Comparison of ENCODE assay signal across 8 cellular contexts in genomic region chrX:19682712-19683331, GRCh38.
A peak's percentile ranks its signal among the peaks of the same experiment; 100 is the strongest.
DNase-seq lines count a peak whose midpoint lies in the region; ATAC-seq lines count a peak whose summit lies in the region.

No MANE protein-coding gene starts in this region.

- CTCF ChIA-PET in CD4-positive, alpha-beta memory T cell (lab: Charles Lee; ENCODE audit: partially characterized antibody) = no interaction called here
- CTCF ChIA-PET in activated CD4-positive, alpha-beta memory T cell treated with anti-CD3 and anti-CD28 coated beads for 36 hours (lab: Charles Lee) = interaction anchor here (1.6 kb wide), 1 partner anchor 89 kb away, joined by 4 read pairs; no protein-coding TSS in a partner anchor

- ATAC-seq in GM21529 (IDR thresholded peaks at IDR 0.05; ENCODE audit: unreplicated experiment) = peak; percentile 77

- peak overlapping the region; percentile 95 to 100 (median 98) for H3K27ac Mint-ChIP-seq in CD4-positive, alpha-beta memory T cell
- H3K27ac Mint-ChIP-seq in activated CD4-positive, alpha-beta memory T cell treated with anti-CD3 and anti-CD28 coated beads for 36 hours = peak overlapping the region; percentile 91

- H3K36me3 Mint-ChIP-seq in CD4-positive, alpha-beta memory T cell = peaks cover 12 to 67% of the 10 kb centered on the region in 2 donors
- H3K36me3 Mint-ChIP-seq in activated CD4-positive, alpha-beta memory T cell treated with anti-CD3 and anti-CD28 coated beads for 36 hours = peaks cover 30% of the 10 kb centered on the region

- peaks cover 55 to 84% (median 72%) of the 10 kb centered on the region in 4 donors for H3K4me1 Mint-ChIP-seq in CD4-positive, alpha-beta memory T cell
- peaks cover 86% of the 10 kb centered on the region for H3K4me1 Mint-ChIP-seq in activated CD4-positive, alpha-beta memory T cell treated with anti-CD3 and anti-CD28 coated beads for 36 hours (ENCODE audit: low read depth)

- no peaks in the 10 kb centered on the region for H3K27me3 Mint-ChIP-seq in CD4-positive, alpha-beta memory T cell
- no peaks in the 10 kb centered on the region for H3K27me3 Mint-ChIP-seq in activated CD4-positive, alpha-beta memory T cell treated with anti-CD3 and anti-CD28 coated beads for 36 hours

- H3K9me3 ChIP-seq in CD4-positive, alpha-beta memory T cell (ENCODE audit: control insufficient read depth in 1 of 2, low read length in 2 of 2) = no peaks in the 10 kb centered on the region
- H3K9me3 ChIP-seq in MG63 (no peaks in the 10 kb centered on the region), duodenal mucosa (ENCODE audit: control insufficient read depth in 1 of 2, low read length in 2 of 2) (no peaks in the 10 kb centered on the region)

- H3K4me3 Mint-ChIP-seq in CD4-positive, alpha-beta memory T cell = peak overlapping the region; percentile 12 to 75 (median 59)
- H3K4me3 Mint-ChIP-seq in activated CD4-positive, alpha-beta memory T cell treated with anti-CD3 and anti-CD28 coated beads for 36 hours = peak overlapping the region; percentile 67

- H3K27me3 ChIP-seq in CD4-positive, alpha-beta memory T cell (ENCODE audit: insufficient read depth, low read length) = no peaks in the 10 kb centered on the region
- H3K27me3 ChIP-seq in MG63 (no peaks in the 10 kb centered on the region), duodenal mucosa (ENCODE audit: control insufficient read depth in 1 of 2, insufficient read depth in 2 of 2, low read length in 2 of 2) (no peaks in the 10 kb centered on the region)

- peaks cover 89% of the 10 kb centered on the region for H3K4me1 ChIP-seq in CD4-positive, alpha-beta memory T cell (ENCODE audit: insufficient read depth, low read length)
- peaks cover 0 to 21% of the 10 kb centered on the region in 2 donors for H3K4me1 ChIP-seq in duodenal mucosa (ENCODE audit: control insufficient read depth in 1 of 2, insufficient read depth in 2 of 2, low read length in 2 of 2)

- H3K9me3 Mint-ChIP-seq in CD4-positive, alpha-beta memory T cell = no peaks in the 10 kb centered on the region
- no peaks in the 10 kb centered on the region for H3K9me3 Mint-ChIP-seq in activated CD4-positive, alpha-beta memory T cell treated with anti-CD3 and anti-CD28 coated beads for 36 hours

- intact Hi-C loops in CD4-positive, alpha-beta memory T cell (cut with micrococcal nuclease) = loop anchor here (2.0 to 5.0 kb wide), 5 partner anchors 36 to 206 kb away; no protein-coding TSS in a partner anchor
- intact Hi-C loops in activated CD4-positive, alpha-beta memory T cell treated with anti-CD3 and anti-CD28 coated beads for 36 hours (cut with micrococcal nuclease) = loop anchor here (1.0 to 10.0 kb wide), 7 partner anchors 39 to 1008 kb away; partner anchors contain the start of genes RS1 and SH3KBP1

- H3K4me3 ChIP-seq in CD4-positive, alpha-beta memory T cell (ENCODE audit: low read length in 2 of 2) = no peak overlapping the region
- H3K4me3 ChIP-seq in MG63 = no peak overlapping the region
- H3K4me3 ChIP-seq in duodenal mucosa (ENCODE audit: low read depth in 1 of 2, low read length in 2 of 2) = no peak overlapping the region

- H3K27ac ChIP-seq in CD4-positive, alpha-beta memory T cell (ENCODE audit: low read depth, low read length) = peak overlapping the region; percentile 92
- H3K27ac ChIP-seq in duodenal mucosa (ENCODE audit: low read depth, low read length) = peak overlapping the region; percentile 14

- POLR2A ChIA-PET in CD4-positive, alpha-beta memory T cell (lab: Charles Lee; ENCODE audit: partially characterized antibody) = interaction anchor here (0.6 to 1.6 kb wide), 9 partner anchors 14 to 158 kb away, joined by 3 to 7 read pairs (median 3); no protein-coding TSS in a partner anchor
- POLR2A ChIA-PET in activated CD4-positive, alpha-beta memory T cell treated with anti-CD3 and anti-CD28 coated beads for 36 hours (lab: Charles Lee) = interaction anchor here (1.0 kb wide), 1 partner anchor 56 kb away, joined by 5 read pairs; no protein-coding TSS in a partner anchor

- peak; percentile 83 to 92 (median 85) for DNase-seq in CD4-positive, alpha-beta memory T cell
- DNase-seq in MG63 (peak; percentile 45), mucosa of gallbladder (ENCODE audit: low spot score) (peak; percentile 72), globus pallidus (ENCODE audit: low spot score) (no peak)
- peak; percentile 87 for DNase-seq in activated CD4-positive, alpha-beta memory T cell treated with anti-CD3 and anti-CD28 coated beads for 36 hours
- peak; percentile 78 for DNase-seq in stimulated activated CD8-positive, alpha-beta memory T cell treated with anti-CD3 and anti-CD28 coated beads, Interleukin-4, amount 100 ng/mL, for 48 hours

- H3K36me3 ChIP-seq in CD4-positive, alpha-beta memory T cell (ENCODE audit: insufficient read depth, low read length) = peaks cover 8% of the 10 kb centered on the region
- H3K36me3 ChIP-seq in MG63 (no peaks in the 10 kb centered on the region), duodenal mucosa (ENCODE audit: control insufficient read depth in 1 of 2, insufficient read depth in 2 of 2, low read length in 2 of 2) (no peaks in the 10 kb centered on the region)

- no peak overlapping the region for H3K9ac ChIP-seq in duodenal mucosa (ENCODE audit: low read depth in 1 of 2, low read length in 2 of 2)
